Comparison of ENCODE assay signal across 11 cellular contexts in the genomic region with DNA sequence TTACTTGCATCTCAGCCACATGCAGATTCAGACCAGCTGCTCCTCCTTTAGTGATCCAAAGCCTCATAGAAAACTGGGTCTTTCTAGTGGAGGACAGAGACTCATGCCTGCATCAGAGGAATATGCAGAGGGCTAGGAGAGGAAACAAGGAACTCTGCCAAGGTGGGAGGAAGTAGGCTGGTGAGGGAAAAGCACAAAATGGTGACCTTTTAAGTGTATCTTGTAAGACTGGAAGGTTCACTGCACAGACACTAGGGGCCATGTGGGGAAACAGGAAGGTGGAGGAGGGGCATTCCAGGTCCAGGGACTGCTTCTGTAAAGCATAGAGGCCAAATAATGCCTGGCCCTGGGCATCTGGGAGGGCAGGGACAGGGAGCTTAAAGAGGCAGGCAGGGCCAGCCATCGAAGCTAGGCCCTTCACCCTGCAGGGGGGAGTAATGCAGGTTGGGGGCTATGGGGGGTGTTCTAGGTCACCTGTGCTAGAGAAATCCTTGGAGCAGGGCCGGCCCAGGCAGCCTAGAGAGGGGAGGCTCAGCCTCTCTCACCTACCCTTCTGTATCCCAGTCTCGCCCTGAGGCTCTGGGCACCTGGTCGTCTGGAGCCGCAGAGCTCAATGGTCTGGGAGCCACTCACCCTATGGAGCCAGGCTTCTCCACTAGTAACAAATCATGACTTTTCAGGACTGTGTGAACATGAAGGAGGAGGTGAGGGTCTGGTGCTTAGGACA.
DNase-seq lines count a peak whose midpoint lies in the region; ATAC-seq and TF ChIP-seq lines count a peak whose summit lies in the region.
"Had no signal": no experiment of that assay in that cellular context is flagged by ENCODE, and none has a peak within 500 bp of the region (broad histone marks: within the 10 kb centered on the region; RNA-seq: fewer than 3 reads in every experiment).

No MANE protein-coding gene starts in this region.

- no peaks in the 10 kb centered on the region for H3F3A ChIP-seq in PC-3 (ENCODE audit: low read length, unreplicated experiment)
- no peaks in the 10 kb centered on the region for H3F3A ChIP-seq in MM.1S (ENCODE audit: insufficient read depth, low read length)

- H3K27me3 ChIP-seq in PC-3 (ENCODE audit: low read length) (no peaks in the 10 kb centered on the region), MM.1S (replicated peaks; ENCODE audit: insufficient read depth, low read length) (no peaks in the 10 kb centered on the region), hepatocyte (no peaks in the 10 kb centered on the region)
- H3K27me3 ChIP-seq: brain microvascular endothelial cell had no signal

- H3K9me2 ChIP-seq in PC-3 (replicated peaks; ENCODE audit: low read length) = no peaks in the 10 kb centered on the region
- H3K9me2 ChIP-seq in MM.1S (replicated peaks; ENCODE audit: insufficient read depth, low read length) = no peaks in the 10 kb centered on the region
- H3K9me2 ChIP-seq in hepatocyte (replicated peaks; ENCODE audit: insufficient read depth) = no peaks in the 10 kb centered on the region

- TF ChIP-seq CTCF in 22Rv1 (IDR thresholded peaks at IDR 0.05) = 0 out of 2 replicates have a peak, but pooled peaks have one; percentile 9
- TF ChIP-seq CTCF in GM13976 (IDR thresholded peaks at IDR 0.05; ENCODE audit: borderline replicate concordance, control extremely low read depth, extremely low read depth, insufficient read depth, missing control alignments) = no peak
- TF ChIP-seq CTCF in PC-3 (conservative IDR thresholded peaks at IDR 0.05; ENCODE audit: low read depth, low read length) = no peak
- no peak for TF ChIP-seq CTCF in fibroblast of villous mesenchyme (IDR thresholded peaks at IDR 0.05; ENCODE audit: insufficient read depth, low read depth, low read length)
- no peak for TF ChIP-seq CTCF in MM.1S (IDR thresholded peaks at IDR 0.05; ENCODE audit: low read length)
- TF ChIP-seq CTCF in hepatocyte (IDR thresholded peaks at IDR 0.05; ENCODE audit: poor library complexity) = no peak

- peak; percentile 51 for DNase-seq in GM13976 (ENCODE audit: low spot score)
- DNase-seq in PC-3 = peak; percentile 14
- DNase-seq in fibroblast of villous mesenchyme (ENCODE audit: low read depth) = peak; percentile 16
- no peak for DNase-seq in MM.1S
- DNase-seq in NCI-H524 treated with DMSO at 0.1 percent for 48 hours (lab: John Stamatoyannopoulos, UW) = no peak
- no peak for DNase-seq in hepatocyte (ENCODE audit: low spot score)
- DNase-seq: brain microvascular endothelial cell; stimulated activated CD4-positive, alpha-beta T cell treated with anti-CD3 and anti-CD28 coated beads, Interleukin-12 subunit alpha, Interleukin-12 subunit beta, amount 100 ng/mL, for 4 hours had no signal

- no TSS peak for BruUV-seq in PC-3 (replicated peaks; lab: Mats Ljungman, UMichigan)

- no peak overlapping the region for H2AFZ ChIP-seq in PC-3 (ENCODE audit: low read length)
- no peak overlapping the region for H2AFZ ChIP-seq in MM.1S (ENCODE audit: low read length)
- H2AFZ ChIP-seq in hepatocyte = no peak overlapping the region

- H3K4me2 ChIP-seq in PC-3 (ENCODE audit: low read length) = no peak overlapping the region
- H3K4me2 ChIP-seq in MM.1S (ENCODE audit: low read depth, low read length) = no peak overlapping the region
- no peak overlapping the region for H3K4me2 ChIP-seq in hepatocyte
- H3K4me2 ChIP-seq: KMS-11 had no signal

- H3K9ac ChIP-seq in PC-3 (ENCODE audit: low read length) = no peak overlapping the region
- no peak overlapping the region for H3K9ac ChIP-seq in MM.1S (ENCODE audit: low read length)
- H3K9ac ChIP-seq: KMS-11 had no signal

- H4K20me1 ChIP-seq in PC-3 (ENCODE audit: low read length) (no peaks in the 10 kb centered on the region), MM.1S (ENCODE audit: insufficient read depth, low read length) (no peaks in the 10 kb centered on the region), hepatocyte (ENCODE audit: insufficient read depth, poor library complexity, severe bottlenecking) (no peaks in the 10 kb centered on the region)

- POLR2A ChIA-PET in PC-3 (lab: Charles Lee; ENCODE audit: unreplicated experiment) = no interaction called here

- WGBS in hepatocyte (ENCODE audit: low lambda C conversion rate, missing lambda C conversion rate) = 82% methylated on average over 5 of the region's 5 CpGs

- no peaks in the 10 kb centered on the region for H3K36me3 ChIP-seq in PC-3 (ENCODE audit: low read depth, low read length)
- H3K36me3 ChIP-seq in MM.1S (replicated peaks; ENCODE audit: insufficient read depth, low read length) = no peaks in the 10 kb centered on the region
- no peaks in the 10 kb centered on the region for H3K36me3 ChIP-seq in hepatocyte (replicated peaks; ENCODE audit: insufficient read depth, low read depth)
- H3K36me3 ChIP-seq: brain microvascular endothelial cell had no signal

- no peak overlapping the region for H3K4me3 ChIP-seq in PC-3 (ENCODE audit: low read length)
- H3K4me3 ChIP-seq in fibroblast of villous mesenchyme (ENCODE audit: low read depth, low read length) = no peak overlapping the region
- H3K4me3 ChIP-seq in MM.1S (ENCODE audit: low read length) = no peak overlapping the region
- H3K4me3 ChIP-seq in hepatocyte = no peak overlapping the region

- CTCF ChIA-PET in PC-3 (lab: Charles Lee) = no interaction called here

- H3K27ac ChIP-seq in 22Rv1 = peak overlapping the region; percentile 98
- H3K27ac ChIP-seq in PC-3 (ENCODE audit: low read length) = no peak overlapping the region
- no peak overlapping the region for H3K27ac ChIP-seq in MM.1S (ENCODE audit: low read length)
- no peak overlapping the region for H3K27ac ChIP-seq in hepatocyte
- H3K27ac ChIP-seq: brain microvascular endothelial cell, KMS-11 had no signal

- in situ Hi-C loops in GM13976 (cut with MboI; ENCODE audit: low sequenced_read_pairs, unreplicated experiment) = no loop called here

- no peaks in the 10 kb centered on the region for H3K9me3 ChIP-seq in PC-3 (ENCODE audit: low read length)
- H3K9me3 ChIP-seq in MM.1S (replicated peaks; ENCODE audit: insufficient read depth, low read length) = no peaks in the 10 kb centered on the region
- no peaks in the 10 kb centered on the region for H3K9me3 ChIP-seq in hepatocyte (ENCODE audit: low read depth)

- ATAC-seq in PC-3 = peak; percentile 43; the same call in 1 of the 2 replicates
- ATAC-seq in GM19452 (IDR thresholded peaks at IDR 0.05; ENCODE audit: unreplicated experiment) = no peak

- no peaks in the 10 kb centered on the region for H3K79me2 ChIP-seq in PC-3 (ENCODE audit: low read length)
- no peaks in the 10 kb centered on the region for H3K79me2 ChIP-seq in MM.1S (ENCODE audit: low read length)
- no peaks in the 10 kb centered on the region for H3K79me2 ChIP-seq in hepatocyte

- H3K4me1 ChIP-seq in PC-3 (ENCODE audit: insufficient read depth, low read length) (peaks cover 10% of the 10 kb centered on the region), MM.1S (ENCODE audit: low read length) (no peaks in the 10 kb centered on the region), hepatocyte (ENCODE audit: insufficient read depth) (peaks cover 10% of the 10 kb centered on the region)

- intact Hi-C loops in PC-3 (cut with micrococcal nuclease) = no loop called here

Comparison
In these comparisons a context has a peak if more than half of its experiments do, and no peak if none do; other contexts are left out.
1. DNase-seq: peak in GM13976 (single experiment), PC-3 (single experiment) and fibroblast of villous mesenchyme (single experiment); none in MM.1S (single experiment), NCI-H524 treated with DMSO at 0.1 percent for 48 hours (single experiment) and hepatocyte (single experiment).